8 cellular contexts compared by ENCODE assay signal in genomic region chr2:87229091-87229689, GRCh38.
A peak's percentile ranks its signal among the peaks of the same experiment; 100 is the strongest.
DNase-seq lines count a peak whose midpoint lies in the region; ATAC-seq, FAIRE-seq and TF ChIP-seq lines count a peak whose summit lies in the region.
"Not testable (repeated sequence)": the region's sequence is repeated elsewhere in the genome, so short reads cannot be mapped to it uniquely, and the experiment has no call there.

No MANE protein-coding gene starts in this region.

- not testable (repeated sequence) for H3K27me3 ChIP-seq in heart right ventricle

- ATAC-seq in GM21786 (IDR thresholded peaks at IDR 0.05; ENCODE audit: unreplicated experiment) = peak; percentile 76
- peak; percentile 78 to 92 (median 86) for ATAC-seq in heart right ventricle
- ATAC-seq in natural killer cell treated with Interleukin-12 subunit alpha and Interleukin-12 subunit beta and Interleukin-15 and Interleukin-18, amount 100 ng/mL, for 72 hours = peak; percentile 72 to 73

- not testable (repeated sequence) for H3K36me3 ChIP-seq in heart right ventricle

- not testable (repeated sequence) for H3K4me1 Mint-ChIP-seq in activated CD4-positive, alpha-beta T cell treated with anti-CD3 and anti-CD28 coated beads, Interleukin-2, amount 10 ng/mL, durations not matched to agents 24 days and 14 days; natural killer cell treated with Interleukin-12 subunit alpha and Interleukin-12 subunit beta and Interleukin-15 and Interleukin-18, amount 100 ng/mL, for 72 hours (ENCODE audit: low read depth in 2 of 2); type B pancreatic cell (ENCODE audit: unreplicated experiment)

- not testable (repeated sequence) for H3K4me3 Mint-ChIP-seq in activated CD4-positive, alpha-beta T cell treated with anti-CD3 and anti-CD28 coated beads, Interleukin-2, amount 10 ng/mL, durations not matched to agents 24 days and 14 days; natural killer cell treated with Interleukin-12 subunit alpha and Interleukin-12 subunit beta and Interleukin-15 and Interleukin-18, amount 100 ng/mL, for 72 hours; type B pancreatic cell

- peak; percentile 93 for FAIRE-seq in G401.6 (lab: Jason Lieb, UNC)
- peak; percentile 99 for FAIRE-seq in HTR-8/SVneo (lab: Jason Lieb, UNC)
- peak; percentile 82 for FAIRE-seq in colon (lab: Jason Lieb, UNC)

- intact Hi-C loops in activated CD4-positive, alpha-beta T cell treated with anti-CD3 and anti-CD28 coated beads, Interleukin-2, amount 10 ng/mL, durations not matched to agents 24 days and 14 days (cut with micrococcal nuclease); heart right ventricle (cut with DNase I): not testable (repeated sequence)

- DNase-seq in HTR-8/SVneo (ENCODE audit: insufficient read length, low spot score); heart right ventricle; natural killer cell treated with Interleukin-12 subunit alpha and Interleukin-12 subunit beta and Interleukin-15 and Interleukin-18, amount 100 ng/mL, for 72 hours (ENCODE audit: low spot score); type B pancreatic cell (ENCODE audit: extremely low spot score, unreplicated experiment): not testable (repeated sequence)
- peak; percentile 67 for DNase-seq in activated CD4-positive, alpha-beta T cell treated with anti-CD3 and anti-CD28 coated beads, Interleukin-2, amount 10 ng/mL, durations not matched to agents 24 days and 14 days

- H3K27ac Mint-ChIP-seq in activated CD4-positive, alpha-beta T cell treated with anti-CD3 and anti-CD28 coated beads, Interleukin-2, amount 10 ng/mL, durations not matched to agents 24 days and 14 days; natural killer cell treated with Interleukin-12 subunit alpha and Interleukin-12 subunit beta and Interleukin-15 and Interleukin-18, amount 100 ng/mL, for 72 hours; type B pancreatic cell: not testable (repeated sequence)

- H3K27me3 Mint-ChIP-seq in activated CD4-positive, alpha-beta T cell treated with anti-CD3 and anti-CD28 coated beads, Interleukin-2, amount 10 ng/mL, durations not matched to agents 24 days and 14 days; natural killer cell treated with Interleukin-12 subunit alpha and Interleukin-12 subunit beta and Interleukin-15 and Interleukin-18, amount 100 ng/mL, for 72 hours; type B pancreatic cell: not testable (repeated sequence)

- not testable (repeated sequence) for H3K9me3 ChIP-seq in heart right ventricle

- TF ChIP-seq CTCF in heart right ventricle (IDR thresholded peaks at IDR 0.05) = peak; percentile 30 to 69 (median 58)
- TF ChIP-seq CTCF in type B pancreatic cell (conservative IDR thresholded peaks at IDR 0.05) = peak; percentile 68

- H3K9me3 Mint-ChIP-seq in activated CD4-positive, alpha-beta T cell treated with anti-CD3 and anti-CD28 coated beads, Interleukin-2, amount 10 ng/mL, durations not matched to agents 24 days and 14 days; natural killer cell treated with Interleukin-12 subunit alpha and Interleukin-12 subunit beta and Interleukin-15 and Interleukin-18, amount 100 ng/mL, for 72 hours; type B pancreatic cell: not testable (repeated sequence)

- H3K4me1 ChIP-seq in heart right ventricle = peaks cover 0 to 11% (median 0%) of the 10 kb centered on the region in 9 donors

- H3K36me3 Mint-ChIP-seq in activated CD4-positive, alpha-beta T cell treated with anti-CD3 and anti-CD28 coated beads, Interleukin-2, amount 10 ng/mL, durations not matched to agents 24 days and 14 days (ENCODE audit: low read depth); natural killer cell treated with Interleukin-12 subunit alpha and Interleukin-12 subunit beta and Interleukin-15 and Interleukin-18, amount 100 ng/mL, for 72 hours; type B pancreatic cell: not testable (repeated sequence)

- 0% methylated on average over 1 to 2 of the region's 4 CpGs for WGBS in heart right ventricle, 2 donors

- not testable (repeated sequence) for H3K27ac ChIP-seq in heart right ventricle

- H3K4me3 ChIP-seq in heart right ventricle = not testable (repeated sequence)
